Comparison of ENCODE assay signal across 1 cellular context in the genomic region with DNA sequence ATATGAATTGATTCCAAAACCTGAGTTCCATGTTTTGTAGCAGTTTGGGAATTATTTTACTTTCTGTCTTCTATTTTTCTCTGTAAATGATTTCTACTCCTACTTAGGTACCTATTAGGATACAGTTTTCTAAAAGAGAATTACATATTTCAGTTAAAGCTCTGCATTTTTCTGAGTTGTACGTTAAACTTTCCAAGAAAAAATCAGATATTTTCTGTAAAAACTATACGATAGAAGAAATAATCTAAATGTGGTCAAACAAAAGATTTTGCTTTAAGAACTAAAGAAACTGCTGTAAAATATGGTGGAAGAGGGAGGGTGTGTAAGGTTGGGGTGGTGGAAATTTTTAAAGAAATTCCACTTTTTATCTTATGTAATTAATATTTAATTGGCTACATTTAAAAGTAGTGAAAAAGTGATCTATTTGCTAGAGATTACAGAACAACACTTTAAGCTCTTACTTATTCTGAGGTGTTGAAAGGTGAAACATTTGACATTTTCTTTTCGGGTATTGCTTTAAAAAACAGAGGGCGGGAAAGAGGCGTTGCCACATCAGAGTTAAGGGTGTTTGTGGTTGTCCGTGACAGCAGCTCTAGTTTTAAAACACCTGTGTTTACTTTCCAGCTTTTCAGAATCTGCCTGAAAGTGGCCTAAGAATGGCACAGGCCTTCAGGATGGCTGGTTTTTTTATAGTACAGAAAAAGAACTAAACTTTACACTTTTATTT.
TF ChIP-seq lines count a peak whose summit lies in the region.

No MANE protein-coding gene starts in this region.

TF ChIP-seq in HepG2, 621 proteins besides CTCF, POLR2A, EP300 and RAD21 (continued from another document and continues in another):
- TF ChIP-seq, protein P1, sequence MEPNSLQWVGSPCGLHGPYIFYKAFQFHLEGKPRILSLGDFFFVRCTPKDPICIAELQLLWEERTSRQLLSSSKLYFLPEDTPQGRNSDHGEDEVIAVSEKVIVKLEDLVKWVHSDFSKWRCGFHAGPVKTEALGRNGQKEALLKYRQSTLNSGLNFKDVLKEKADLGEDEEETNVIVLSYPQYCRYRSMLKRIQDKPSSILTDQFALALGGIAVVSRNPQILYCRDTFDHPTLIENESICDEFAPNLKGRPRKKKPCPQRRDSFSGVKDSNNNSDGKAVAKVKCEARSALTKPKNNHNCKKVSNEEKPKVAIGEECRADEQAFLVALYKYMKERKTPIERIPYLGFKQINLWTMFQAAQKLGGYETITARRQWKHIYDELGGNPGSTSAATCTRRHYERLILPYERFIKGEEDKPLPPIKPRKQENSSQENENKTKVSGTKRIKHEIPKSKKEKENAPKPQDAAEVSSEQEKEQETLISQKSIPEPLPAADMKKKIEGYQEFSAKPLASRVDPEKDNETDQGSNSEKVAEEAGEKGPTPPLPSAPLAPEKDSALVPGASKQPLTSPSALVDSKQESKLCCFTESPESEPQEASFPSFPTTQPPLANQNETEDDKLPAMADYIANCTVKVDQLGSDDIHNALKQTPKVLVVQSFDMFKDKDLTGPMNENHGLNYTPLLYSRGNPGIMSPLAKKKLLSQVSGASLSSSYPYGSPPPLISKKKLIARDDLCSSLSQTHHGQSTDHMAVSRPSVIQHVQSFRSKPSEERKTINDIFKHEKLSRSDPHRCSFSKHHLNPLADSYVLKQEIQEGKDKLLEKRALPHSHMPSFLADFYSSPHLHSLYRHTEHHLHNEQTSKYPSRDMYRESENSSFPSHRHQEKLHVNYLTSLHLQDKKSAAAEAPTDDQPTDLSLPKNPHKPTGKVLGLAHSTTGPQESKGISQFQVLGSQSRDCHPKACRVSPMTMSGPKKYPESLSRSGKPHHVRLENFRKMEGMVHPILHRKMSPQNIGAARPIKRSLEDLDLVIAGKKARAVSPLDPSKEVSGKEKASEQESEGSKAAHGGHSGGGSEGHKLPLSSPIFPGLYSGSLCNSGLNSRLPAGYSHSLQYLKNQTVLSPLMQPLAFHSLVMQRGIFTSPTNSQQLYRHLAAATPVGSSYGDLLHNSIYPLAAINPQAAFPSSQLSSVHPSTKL (CRISPR knock-in tag; IDR thresholded peaks at IDR 0.05): peak; percentile 89
- peak; percentile 89; the same call in 1 of the 2 replicates for TF ChIP-seq CEBPB (IDR thresholded peaks at IDR 0.05; ENCODE audit: borderline replicate concordance, low read depth, low read length)
- TF ChIP-seq HNRNPLL (IDR thresholded peaks at IDR 0.05; ENCODE audit: low read depth, low read length, poor library complexity, severe bottlenecking): no peak
- peak; percentile 85 for TF ChIP-seq SIN3A (IDR thresholded peaks at IDR 0.05; ENCODE audit: borderline replicate concordance, low read depth, low read length)
- TF ChIP-seq STAG1 (CRISPR knock-in tag; IDR thresholded peaks at IDR 0.05): no peak; the same call in 1 of the 2 replicates
- TF ChIP-seq ZUFSP (CRISPR knock-in tag; IDR thresholded peaks at IDR 0.05; ENCODE audit: borderline replicate concordance): no peak
- no peak for TF ChIP-seq PATZ1 (CRISPR knock-in tag; IDR thresholded peaks at IDR 0.05)
- TF ChIP-seq EHMT2 (IDR thresholded peaks at IDR 0.05; ENCODE audit: borderline replicate concordance, low read depth, low read length): peak; percentile 52; the same call in 1 of the 2 replicates
- TF ChIP-seq ZNF816 (CRISPR knock-in tag; IDR thresholded peaks at IDR 0.05; ENCODE audit: borderline replicate concordance): peak; percentile 80; the same call in 1 of the 2 replicates
- no peak for TF ChIP-seq TFE3 (CRISPR knock-in tag; IDR thresholded peaks at IDR 0.05)
- TF ChIP-seq SNAPC2 (CRISPR knock-in tag; IDR thresholded peaks at IDR 0.05): no peak
- no peak for TF ChIP-seq ZBTB2 (CRISPR knock-in tag; IDR thresholded peaks at IDR 0.05; ENCODE audit: low read depth)
- TF ChIP-seq SMAD3 (CRISPR knock-in tag; IDR thresholded peaks at IDR 0.05): no peak; the same call in 1 of the 2 replicates
- TF ChIP-seq ZBTB8A (CRISPR knock-in tag; IDR thresholded peaks at IDR 0.05; ENCODE audit: borderline replicate concordance, low read depth): no peak
- no peak for TF ChIP-seq NR2F2 (IDR thresholded peaks at IDR 0.05; ENCODE audit: borderline replicate concordance, low read depth)
- peak; percentile 91 for TF ChIP-seq SP5 (CRISPR knock-in tag; IDR thresholded peaks at IDR 0.05; ENCODE audit: borderline replicate concordance, low read depth)
- TF ChIP-seq FOXJ3 (CRISPR knock-in tag; IDR thresholded peaks at IDR 0.05; ENCODE audit: borderline replicate concordance): peak; percentile 88; the same call in 1 of the 2 replicates
- TF ChIP-seq ZNF597 (CRISPR knock-in tag; IDR thresholded peaks at IDR 0.05): no peak
- no peak for TF ChIP-seq CREB1 (IDR thresholded peaks at IDR 0.05)
- TF ChIP-seq CREB1 (CRISPR knock-in tag; IDR thresholded peaks at IDR 0.05): peak; percentile 35; the same call in 1 of the 2 replicates
- TF ChIP-seq ZNF124 (CRISPR knock-in tag; IDR thresholded peaks at IDR 0.05): 0 out of 2 replicates have a peak, but pooled peaks have one; percentile 55
- TF ChIP-seq, protein P2, sequence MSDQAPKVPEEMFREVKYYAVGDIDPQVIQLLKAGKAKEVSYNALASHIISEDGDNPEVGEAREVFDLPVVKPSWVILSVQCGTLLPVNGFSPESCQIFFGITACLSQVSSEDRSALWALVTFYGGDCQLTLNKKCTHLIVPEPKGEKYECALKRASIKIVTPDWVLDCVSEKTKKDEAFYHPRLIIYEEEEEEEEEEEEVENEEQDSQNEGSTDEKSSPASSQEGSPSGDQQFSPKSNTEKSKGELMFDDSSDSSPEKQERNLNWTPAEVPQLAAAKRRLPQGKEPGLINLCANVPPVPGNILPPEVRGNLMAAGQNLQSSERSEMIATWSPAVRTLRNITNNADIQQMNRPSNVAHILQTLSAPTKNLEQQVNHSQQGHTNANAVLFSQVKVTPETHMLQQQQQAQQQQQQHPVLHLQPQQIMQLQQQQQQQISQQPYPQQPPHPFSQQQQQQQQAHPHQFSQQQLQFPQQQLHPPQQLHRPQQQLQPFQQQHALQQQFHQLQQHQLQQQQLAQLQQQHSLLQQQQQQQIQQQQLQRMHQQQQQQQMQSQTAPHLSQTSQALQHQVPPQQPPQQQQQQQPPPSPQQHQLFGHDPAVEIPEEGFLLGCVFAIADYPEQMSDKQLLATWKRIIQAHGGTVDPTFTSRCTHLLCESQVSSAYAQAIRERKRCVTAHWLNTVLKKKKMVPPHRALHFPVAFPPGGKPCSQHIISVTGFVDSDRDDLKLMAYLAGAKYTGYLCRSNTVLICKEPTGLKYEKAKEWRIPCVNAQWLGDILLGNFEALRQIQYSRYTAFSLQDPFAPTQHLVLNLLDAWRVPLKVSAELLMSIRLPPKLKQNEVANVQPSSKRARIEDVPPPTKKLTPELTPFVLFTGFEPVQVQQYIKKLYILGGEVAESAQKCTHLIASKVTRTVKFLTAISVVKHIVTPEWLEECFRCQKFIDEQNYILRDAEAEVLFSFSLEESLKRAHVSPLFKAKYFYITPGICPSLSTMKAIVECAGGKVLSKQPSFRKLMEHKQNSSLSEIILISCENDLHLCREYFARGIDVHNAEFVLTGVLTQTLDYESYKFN (CRISPR knock-in tag; conservative IDR thresholded peaks at IDR 0.05): peak; percentile 68
- TF ChIP-seq ZNF652 (CRISPR knock-in tag; IDR thresholded peaks at IDR 0.05; ENCODE audit: borderline replicate concordance, low read depth): 0 out of 2 replicates have a peak, but pooled peaks have one; percentile 44
- no peak for TF ChIP-seq TEAD3 (CRISPR knock-in tag; optimal IDR thresholded peaks at IDR 0.05; ENCODE audit: borderline replicate concordance)
- TF ChIP-seq ZBTB38 (CRISPR knock-in tag; IDR thresholded peaks at IDR 0.05): no peak
- TF ChIP-seq RXRA (CRISPR knock-in tag; IDR thresholded peaks at IDR 0.05): no peak
- TF ChIP-seq KAT7 (CRISPR knock-in tag; IDR thresholded peaks at IDR 0.05; ENCODE audit: borderline replicate concordance): peak; percentile 66; the same call in 1 of the 2 replicates
- no peak for TF ChIP-seq KDM1A (CRISPR knock-in tag; IDR thresholded peaks at IDR 0.05)
- TF ChIP-seq, protein P3, sequence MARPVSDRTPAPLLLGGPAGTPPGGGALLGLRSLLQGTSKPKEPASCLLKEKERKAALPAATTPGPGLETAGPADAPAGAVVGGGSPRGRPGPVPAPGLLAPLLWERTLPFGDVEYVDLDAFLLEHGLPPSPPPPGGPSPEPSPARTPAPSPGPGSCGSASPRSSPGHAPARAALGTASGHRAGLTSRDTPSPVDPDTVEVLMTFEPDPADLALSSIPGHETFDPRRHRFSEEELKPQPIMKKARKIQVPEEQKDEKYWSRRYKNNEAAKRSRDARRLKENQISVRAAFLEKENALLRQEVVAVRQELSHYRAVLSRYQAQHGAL (CRISPR knock-in tag; IDR thresholded peaks at IDR 0.05; ENCODE audit: not compliant biosample characterization): no peak
- no peak for TF ChIP-seq CENPBD1 (CRISPR knock-in tag; IDR thresholded peaks at IDR 0.05; ENCODE audit: borderline replicate concordance, low read depth)
- no peak for TF ChIP-seq ZKSCAN5 (CRISPR knock-in tag; IDR thresholded peaks at IDR 0.05)
- TF ChIP-seq RXRB (CRISPR knock-in tag; IDR thresholded peaks at IDR 0.05; ENCODE audit: borderline replicate concordance): peak; percentile 59; the same call in 1 of the 2 replicates
- peak; percentile 64; the same call in 1 of the 2 replicates for TF ChIP-seq GFI1 (CRISPR knock-in tag; IDR thresholded peaks at IDR 0.05; ENCODE audit: borderline replicate concordance)
- TF ChIP-seq ZNF367 (CRISPR knock-in tag; IDR thresholded peaks at IDR 0.05; ENCODE audit: borderline replicate concordance): no peak
- peak; percentile 66; the same call in 1 of the 2 replicates for TF ChIP-seq ZNF292 (CRISPR knock-in tag; IDR thresholded peaks at IDR 0.05; ENCODE audit: borderline replicate concordance, low read depth)
- peak; percentile 72; the same call in 1 of the 2 replicates for TF ChIP-seq FOXK1 (CRISPR knock-in tag; IDR thresholded peaks at IDR 0.05; ENCODE audit: borderline replicate concordance, low read depth)
- no peak for TF ChIP-seq ZFP36L2 (CRISPR knock-in tag; IDR thresholded peaks at IDR 0.05)
- no peak for TF ChIP-seq NFATC3 (CRISPR knock-in tag; IDR thresholded peaks at IDR 0.05)
- TF ChIP-seq TRIM24 (CRISPR knock-in tag; IDR thresholded peaks at IDR 0.05): no peak
- no peak for TF ChIP-seq ZNF605 (CRISPR knock-in tag; IDR thresholded peaks at IDR 0.05)
